ENCODE assay signal across 17 cellular contexts in the genomic region with DNA sequence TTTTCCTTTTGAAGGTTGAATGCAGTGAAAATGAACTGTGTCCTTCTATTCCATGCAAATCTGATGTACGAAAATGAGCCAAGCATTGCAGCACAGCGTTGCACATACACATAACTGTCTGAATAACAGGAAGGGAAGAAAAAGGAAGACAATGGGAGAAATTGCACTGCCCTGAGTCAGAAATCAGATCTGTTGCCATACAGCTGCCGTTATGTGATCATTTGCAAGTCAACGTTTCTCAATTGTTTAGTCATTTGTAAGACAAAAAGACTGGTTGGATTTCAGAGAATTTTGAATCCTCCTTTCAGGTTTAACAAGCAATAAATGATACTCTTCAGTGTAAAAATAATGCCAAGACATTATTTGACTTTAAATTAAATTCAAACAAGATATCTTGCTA.
DNase-seq lines count a peak whose midpoint lies in the region.
"Had no signal": no experiment of that assay in that cellular context is flagged by ENCODE, and none has a peak within 500 bp of the region (broad histone marks: within the 10 kb centered on the region; RNA-seq: fewer than 3 reads in every experiment).

No MANE protein-coding gene starts in this region.

- H3K9ac ChIP-seq in adipocyte (ENCODE audit: low read length) = peak overlapping the region; percentile 46

- H3K4me3 ChIP-seq in adipocyte (ENCODE audit: low read length) = peak overlapping the region; percentile 51
- H3K4me3 ChIP-seq: ascending aorta, testis had no signal

- H3K27me3 ChIP-seq in adipocyte (replicated peaks; ENCODE audit: control insufficient read depth, insufficient read depth, low read length) = no peaks in the 10 kb centered on the region
- H3K27me3 ChIP-seq: ascending aorta, testis had no signal

- peaks cover 6% of the 10 kb centered on the region for H3K9me3 ChIP-seq in adipocyte (ENCODE audit: control insufficient read depth, low read length)
- H3K9me3 ChIP-seq: ascending aorta, testis had no signal

- H3K36me3 ChIP-seq in adipocyte (ENCODE audit: control insufficient read depth, insufficient read depth, low read length, severe bottlenecking) = no peaks in the 10 kb centered on the region
- H3K36me3 ChIP-seq: ascending aorta had no signal

- DNase-seq in HCEC 1CT (peak; percentile 4), adipocyte (ENCODE audit: low read depth) (peak; percentile 60), fibroblast of the conjunctiva (ENCODE audit: low read depth) (peak; percentile 39), renal cortical epithelial cell (ENCODE audit: low read depth) (peak; percentile 87), NCI-H1092 (lab: John Stamatoyannopoulos, UW) (no peak), HUDEP-2 (lab: John Stamatoyannopoulos, UW; ENCODE audit: unreplicated experiment in 76 of 76) (no peak), LoVo (ENCODE audit: low spot score) (no peak), HuH-7 (ENCODE audit: low spot score) (no peak)
- DNase-seq: activated CD4-positive, alpha-beta T cell treated with anti-CD3 and anti-CD28 coated beads, Interleukin-2, amount 50 U/mL, for 4 hours; CD8-positive, alpha-beta T cell; immature natural killer cell; KG1; naive thymus-derived CD4-positive, alpha-beta T cell; NK-92 treated with Interleukin-12 subunit alpha and Interleukin-12 subunit beta, amount 100 ng/mL, for 24 hours; small intestine; testis had no signal

- peaks cover 16% of the 10 kb centered on the region for H3K4me1 ChIP-seq in adipocyte (ENCODE audit: control insufficient read depth, insufficient read depth, low read length)
- H3K4me1 ChIP-seq: ascending aorta, testis had no signal

Comparison
In these comparisons a context has a peak if more than half of its experiments do, and no peak if none do; other contexts are left out.
1. DNase-seq: peak in HCEC 1CT (single experiment), adipocyte (single experiment), fibroblast of the conjunctiva (single experiment) and renal cortical epithelial cell (single experiment); none in NCI-H1092 (single experiment), HUDEP-2 (0 of 76), LoVo (single experiment) and HuH-7 (single experiment).